ENCODE assay signal across 13 cellular contexts in the genomic region with DNA sequence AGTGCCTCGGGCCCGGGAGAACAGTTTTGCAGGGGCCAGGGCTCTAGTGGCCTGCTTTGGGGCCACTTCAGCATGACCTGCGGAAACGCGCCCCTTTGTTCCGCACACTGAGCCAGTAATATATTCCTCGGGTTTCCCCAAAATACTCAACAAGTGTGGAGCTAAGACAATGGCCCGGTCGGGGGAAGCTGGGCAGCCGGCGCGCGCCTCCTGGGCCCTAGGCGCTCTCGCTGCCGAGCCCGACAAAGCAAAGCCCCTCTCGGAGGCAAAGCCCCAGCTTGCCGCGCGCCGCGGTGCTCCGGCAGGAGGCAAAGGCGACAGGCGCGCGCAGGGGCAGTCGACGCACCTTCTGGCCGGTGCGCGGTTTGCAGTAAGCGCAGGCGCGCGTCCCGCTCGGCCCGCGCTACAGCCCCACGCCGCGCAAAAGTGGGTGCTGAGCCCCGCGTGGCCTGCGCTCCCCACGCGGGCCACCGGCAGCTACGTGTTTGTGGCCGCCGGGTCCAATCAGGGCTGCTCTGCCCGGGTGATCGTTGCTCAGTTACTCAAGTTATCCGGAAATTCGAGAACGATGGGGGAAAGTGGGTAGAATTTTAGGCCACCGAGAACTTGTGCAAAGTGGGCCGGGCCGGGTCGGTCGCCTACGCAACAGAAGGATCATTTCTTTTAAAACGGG. TPM values are rescaled to one million over a fixed set of nuclear protein-coding genes. Genes with fewer than 3 reads are reported as not detected.
DNase-seq lines count a peak whose midpoint lies in the region; ATAC-seq and TF ChIP-seq lines count a peak whose summit lies in the region.
"Had no signal": no experiment of that assay in that cellular context is flagged by ENCODE, and none has a peak within 500 bp of the region (broad histone marks: within the 10 kb centered on the region; RNA-seq: fewer than 3 reads in every experiment).

No MANE protein-coding gene starts in this region.

- ATAC-seq in GM18870 (IDR thresholded peaks at IDR 0.05; ENCODE audit: unreplicated experiment) = no peak
- ATAC-seq: HCT116 had no signal

- H3K9me3 ChIP-seq in ES-I3 (ENCODE audit: control insufficient read depth, insufficient read depth, low read length) = no peaks in the 10 kb centered on the region

- no peaks in the 10 kb centered on the region for H3K36me3 ChIP-seq in ES-I3 (ENCODE audit: insufficient read depth, low read length)

- TF ChIP-seq CTCF in brain (conservative IDR thresholded peaks at IDR 0.05) = no peak
- no peak for TF ChIP-seq CTCF in nephron progenitor cell (IDR thresholded peaks at IDR 0.05)
- TF ChIP-seq CTCF in GM10266 (IDR thresholded peaks at IDR 0.05; ENCODE audit: control insufficient read depth, insufficient read depth, low read depth, missing control alignments) = no peak

- H3K27me3 Mint-ChIP-seq in brain (peaks cover 74% of the 10 kb centered on the region), nephron progenitor cell (ENCODE audit: low read depth, poor library complexity) (peaks cover 100% of the 10 kb centered on the region)

- peaks cover 5% of the 10 kb centered on the region for H3K4me1 ChIP-seq in ES-I3 (ENCODE audit: insufficient read depth, low read length)

- H3K27ac Mint-ChIP-seq in brain (peak overlapping the region; percentile 87 to 99 (median 93)), nephron progenitor cell (no peak overlapping the region)

- peak; percentile 16 for DNase-seq in NCI-H1092 (lab: John Stamatoyannopoulos, UW)
- DNase-seq in NCI-H1092 treated with DMSO at 0.1 percent for 48 hours (lab: John Stamatoyannopoulos, UW) = no peak
- peak; percentile 71 for DNase-seq in nephron progenitor cell
- no peak for DNase-seq in GM10266 (ENCODE audit: extremely low spot score)
- DNase-seq in 8988T = no peak
- DNase-seq: foreskin fibroblast, GDM1, NCI-H446, SW 1271 had no signal

- H3K4me1 Mint-ChIP-seq in brain = peaks cover 71% of the 10 kb centered on the region
- H3K4me1 Mint-ChIP-seq in nephron progenitor cell = peaks cover 53% of the 10 kb centered on the region

- H3K9me3 Mint-ChIP-seq in brain = peaks cover 0 to 2% (median 0%) of the 10 kb centered on the region in 5 experiments
- H3K9me3 Mint-ChIP-seq in nephron progenitor cell = no peaks in the 10 kb centered on the region

- H3K9ac ChIP-seq in ES-I3 (ENCODE audit: low read depth, low read length) = peak overlapping the region; percentile 57; the same call in 1 of the 2 replicates

- H3K36me3 Mint-ChIP-seq in brain (no peaks in the 10 kb centered on the region), nephron progenitor cell (ENCODE audit: low read depth) (no peaks in the 10 kb centered on the region)

- peak overlapping the region; percentile 85 to 97 (median 95) for H3K4me3 Mint-ChIP-seq in brain
- peak overlapping the region; percentile 82 for H3K4me3 Mint-ChIP-seq in nephron progenitor cell

RNA-seq across cellular contexts. Expression of a gene that starts 3.2 kb away (rescaled TPM):
- 5.5 TPM for polyA plus RNA-seq in brain (ENCODE audit: insufficient read depth, low read depth, low replicate concordance)

Comparison
In these comparisons a context has a peak if more than half of its experiments do, and no peak if none do; other contexts are left out.
1. DNase-seq: peak in NCI-H1092 (single experiment) and nephron progenitor cell (single experiment); none in NCI-H1092 treated with DMSO at 0.1 percent for 48 hours (single experiment), GM10266 (single experiment) and 8988T (single experiment).